ENCODE assay signal across 1 cellular context in genomic region chr5:62144395-62145022, GRCh38.
TF ChIP-seq lines count a peak whose summit lies in the region.

No MANE protein-coding gene starts in this region.

TF ChIP-seq in H1, 55 proteins besides CTCF, POLR2A, EP300 and RAD21 (continued from another document):
- TF ChIP-seq, protein P1, sequence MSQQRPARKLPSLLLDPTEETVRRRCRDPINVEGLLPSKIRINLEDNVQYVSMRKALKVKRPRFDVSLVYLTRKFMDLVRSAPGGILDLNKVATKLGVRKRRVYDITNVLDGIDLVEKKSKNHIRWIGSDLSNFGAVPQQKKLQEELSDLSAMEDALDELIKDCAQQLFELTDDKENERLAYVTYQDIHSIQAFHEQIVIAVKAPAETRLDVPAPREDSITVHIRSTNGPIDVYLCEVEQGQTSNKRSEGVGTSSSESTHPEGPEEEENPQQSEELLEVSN (IDR thresholded peaks at IDR 0.05), result no peak
- TF ChIP-seq CHD1 (IDR thresholded peaks at IDR 0.05; ENCODE audit: low read depth, low read length) (no peak), BACH1 (IDR thresholded peaks at IDR 0.05; ENCODE audit: low read length) (no peak), TCF12 (IDR thresholded peaks at IDR 0.05; ENCODE audit: low read depth, low read length) (no peak), CHD2 (IDR thresholded peaks at IDR 0.05; ENCODE audit: low read length) (no peak), SIN3A (conservative IDR thresholded peaks at IDR 0.05 in 1 of 2, IDR thresholded peaks at IDR 0.05 in 1 of 2; ENCODE audit: low read depth in 1 of 2, low read length in 2 of 2) (no peak), SRF (IDR thresholded peaks at IDR 0.05; ENCODE audit: low read depth, low read length) (no peak), GABPA (IDR thresholded peaks at IDR 0.05; ENCODE audit: borderline replicate concordance, insufficient read depth, low read length) (no peak), FOSL1 (IDR thresholded peaks at IDR 0.05; ENCODE audit: insufficient read depth, low read depth, low read length) (no peak)
